30 cellular contexts compared by ENCODE assay signal in genomic region chr2:6941299-6942046, GRCh38. TPM values are rescaled to one million over a fixed set of nuclear protein-coding genes. Genes with fewer than 3 reads are reported as not detected.
DNase-seq lines count a peak whose midpoint lies in the region; ATAC-seq and TF ChIP-seq lines count a peak whose summit lies in the region.
"Had no signal": no experiment of that assay in that cellular context is flagged by ENCODE, and none has a peak within 500 bp of the region (broad histone marks: within the 10 kb centered on the region; RNA-seq: fewer than 3 reads in every experiment).

No MANE protein-coding gene starts in this region.

- intact Hi-C loops in CD4-positive, alpha-beta T cell (cut with DNase I, micrococcal nuclease), result no loop called here

- DNase-seq in CD4-positive, alpha-beta T cell, result no peak
- no peak for DNase-seq in WTC11 (ENCODE audit: low spot score)
- no peak for DNase-seq in endothelial cell (ENCODE audit: low spot score)
- peak; percentile 79 for DNase-seq in pons (ENCODE audit: low spot score)
- no peak for DNase-seq in cerebellum (ENCODE audit: low spot score)
- no peak for DNase-seq in NCI-H526 (lab: John Stamatoyannopoulos, UW)
- DNase-seq: ACHN; activated B cell treated with CpG ODN at 0.5 μM for 24 hours; activated CD4-positive, alpha-beta T cell treated with anti-CD3 and anti-CD28 coated beads, Interleukin-2, amount 50 U/mL, for 48 hours; activated naive CD8-positive, alpha-beta T cell treated with anti-CD3 and anti-CD28 coated beads for 36 hours; BE2C; DMS53; effector CD8-positive, alpha-beta T cell; esophagus squamous epithelium; foreskin melanocyte; H7; left colon; NCI-H1092; NCI-H187; NCI-H2171 treated with DMSO at 0.1 percent for 48 hours; NCI-H524 treated with DMSO at 0.1 percent for 48 hours; occipital lobe; PC-9; Right ventricle myocardium superior; stomach had no signal

- H3K36me3 Mint-ChIP-seq in CD4-positive, alpha-beta T cell (ENCODE audit: low read depth), result peaks cover 59% of the 10 kb centered on the region
- H3K36me3 Mint-ChIP-seq in WTC11, result peaks cover 20% of the 10 kb centered on the region
- peaks cover 29% of the 10 kb centered on the region for H3K36me3 Mint-ChIP-seq in endothelial cell (ENCODE audit: low read depth, unreplicated experiment)

- no peaks in the 10 kb centered on the region for H3K9me3 Mint-ChIP-seq in CD4-positive, alpha-beta T cell
- 0 out of 2 replicates have a peak, but pooled peaks cover 3% of the 10 kb centered on the region for H3K9me3 Mint-ChIP-seq in WTC11
- no peaks in the 10 kb centered on the region for H3K9me3 Mint-ChIP-seq in endothelial cell (ENCODE audit: unreplicated experiment)
- H3K9me3 Mint-ChIP-seq: activated B cell treated with CpG ODN at 0.5 μM for 24 hours; activated naive CD8-positive, alpha-beta T cell treated with anti-CD3 and anti-CD28 coated beads for 36 hours; memory B cell had no signal

- CTCF ChIA-PET in CD4-positive, alpha-beta T cell (lab: Charles Lee), result no interaction called here
- CTCF ChIA-PET in WTC11 (lab: Charles Lee), result no interaction called here

- no peaks in the 10 kb centered on the region for H3K27me3 ChIP-seq in CD4-positive, alpha-beta T cell (ENCODE audit: control insufficient read depth, insufficient read depth, low read length)
- H3K27me3 ChIP-seq: BE2C, esophagus squamous epithelium, hepatocyte, stomach, tibial nerve had no signal

- no peak overlapping the region for H3K4me3 Mint-ChIP-seq in CD4-positive, alpha-beta T cell
- no peak overlapping the region for H3K4me3 Mint-ChIP-seq in WTC11
- H3K4me3 Mint-ChIP-seq in endothelial cell (ENCODE audit: unreplicated experiment), result peak overlapping the region; percentile 7
- H3K4me3 Mint-ChIP-seq: activated B cell treated with CpG ODN at 0.5 μM for 24 hours; activated naive CD8-positive, alpha-beta T cell treated with anti-CD3 and anti-CD28 coated beads for 36 hours; memory B cell had no signal

- ATAC-seq in CD4-positive, alpha-beta T cell (ENCODE audit: poor library complexity), result no peak
- ATAC-seq in WTC11 (0 out of 2 replicates have a peak, but pooled peaks have one; percentile 14), HG03520 (IDR thresholded peaks at IDR 0.05; ENCODE audit: unreplicated experiment) (no peak)
- ATAC-seq: left colon had no signal

- peaks cover 80% of the 10 kb centered on the region for H3K4me1 Mint-ChIP-seq in CD4-positive, alpha-beta T cell (ENCODE audit: low read depth)
- H3K4me1 Mint-ChIP-seq in WTC11, result peaks cover 46% of the 10 kb centered on the region
- peaks cover 13% of the 10 kb centered on the region for H3K4me1 Mint-ChIP-seq in endothelial cell (ENCODE audit: unreplicated experiment)

- peak overlapping the region; percentile 32 for H3K27ac Mint-ChIP-seq in CD4-positive, alpha-beta T cell
- H3K27ac Mint-ChIP-seq in WTC11 (peak overlapping the region; percentile 53; the same call in 1 of the 2 replicates), endothelial cell (ENCODE audit: unreplicated experiment) (no peak overlapping the region)
- H3K27ac Mint-ChIP-seq: activated B cell treated with CpG ODN at 0.5 μM for 24 hours; activated naive CD8-positive, alpha-beta T cell treated with anti-CD3 and anti-CD28 coated beads for 36 hours; memory B cell had no signal

- H3K27ac ChIP-seq in CD4-positive, alpha-beta T cell (ENCODE audit: low read depth, low read length), result no peak overlapping the region
- H3K27ac ChIP-seq: esophagus squamous epithelium, hepatocyte, PC-9, skin epidermis, stomach, tibial nerve had no signal

- POLR2A ChIA-PET in CD4-positive, alpha-beta T cell (lab: Charles Lee), result no interaction called here
- POLR2A ChIA-PET in WTC11 (lab: Charles Lee), result no interaction called here

- no peaks in the 10 kb centered on the region for H3K9me3 ChIP-seq in CD4-positive, alpha-beta T cell (ENCODE audit: control insufficient read depth, low read length)
- H3K9me3 ChIP-seq: BE2C, esophagus squamous epithelium, stomach, tibial nerve had no signal

- no peaks in the 10 kb centered on the region for H3K27me3 Mint-ChIP-seq in CD4-positive, alpha-beta T cell
- no peaks in the 10 kb centered on the region for H3K27me3 Mint-ChIP-seq in WTC11 (ENCODE audit: low read depth)
- H3K27me3 Mint-ChIP-seq in endothelial cell (ENCODE audit: unreplicated experiment), result no peaks in the 10 kb centered on the region
- H3K27me3 Mint-ChIP-seq: activated naive CD8-positive, alpha-beta T cell treated with anti-CD3 and anti-CD28 coated beads for 36 hours had no signal

- TF ChIP-seq CTCF in CD4-positive, alpha-beta T cell (IDR thresholded peaks at IDR 0.05), result no peak
- TF ChIP-seq CTCF in WTC11 (IDR thresholded peaks at IDR 0.05), result no peak
- TF ChIP-seq CTCF in endothelial cell (IDR thresholded peaks at IDR 0.05; ENCODE audit: unreplicated experiment), result no peak

TF ChIP-seq in WTC11, 78 proteins besides CTCF, POLR2A, EP300 and RAD21:
- TF ChIP-seq FOXJ3 (CRISPR knock-in tag; IDR thresholded peaks at IDR 0.05; ENCODE audit: borderline replicate concordance), result no peak
- TF ChIP-seq EMX1 (CRISPR knock-in tag; IDR thresholded peaks at IDR 0.05), result no peak
- no peak for TF ChIP-seq SMAD4 (CRISPR knock-in tag; IDR thresholded peaks at IDR 0.05)
- TF ChIP-seq MYBL2 (CRISPR knock-in tag; IDR thresholded peaks at IDR 0.05), result no peak
- TF ChIP-seq, protein P1, sequence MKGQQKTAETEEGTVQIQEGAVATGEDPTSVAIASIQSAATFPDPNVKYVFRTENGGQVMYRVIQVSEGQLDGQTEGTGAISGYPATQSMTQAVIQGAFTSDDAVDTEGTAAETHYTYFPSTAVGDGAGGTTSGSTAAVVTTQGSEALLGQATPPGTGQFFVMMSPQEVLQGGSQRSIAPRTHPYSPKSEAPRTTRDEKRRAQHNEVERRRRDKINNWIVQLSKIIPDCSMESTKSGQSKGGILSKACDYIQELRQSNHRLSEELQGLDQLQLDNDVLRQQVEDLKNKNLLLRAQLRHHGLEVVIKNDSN (CRISPR knock-in tag; IDR thresholded peaks at IDR 0.05), result no peak
- no peak for TF ChIP-seq USF2 (CRISPR knock-in tag; IDR thresholded peaks at IDR 0.05)
- TF ChIP-seq SP1 (CRISPR knock-in tag; conservative IDR thresholded peaks at IDR 0.05), result no peak
- TF ChIP-seq NFATC4 (CRISPR knock-in tag; IDR thresholded peaks at IDR 0.05), result no peak
- no peak for TF ChIP-seq CREB1 (CRISPR knock-in tag; IDR thresholded peaks at IDR 0.05)
- TF ChIP-seq JAZF1 (CRISPR knock-in tag; IDR thresholded peaks at IDR 0.05), result no peak
- no peak for TF ChIP-seq ATF1 (CRISPR knock-in tag; IDR thresholded peaks at IDR 0.05)
- no peak for TF ChIP-seq CBFB (CRISPR knock-in tag; IDR thresholded peaks at IDR 0.05; ENCODE audit: low read depth)
- TF ChIP-seq FOXP1 (CRISPR knock-in tag; IDR thresholded peaks at IDR 0.05; ENCODE audit: borderline replicate concordance), result no peak
- no peak for TF ChIP-seq ESRRA (CRISPR knock-in tag; IDR thresholded peaks at IDR 0.05; ENCODE audit: borderline replicate concordance)
- no peak for TF ChIP-seq GABPB1 (CRISPR knock-in tag; IDR thresholded peaks at IDR 0.05)
- TF ChIP-seq, protein P2, sequence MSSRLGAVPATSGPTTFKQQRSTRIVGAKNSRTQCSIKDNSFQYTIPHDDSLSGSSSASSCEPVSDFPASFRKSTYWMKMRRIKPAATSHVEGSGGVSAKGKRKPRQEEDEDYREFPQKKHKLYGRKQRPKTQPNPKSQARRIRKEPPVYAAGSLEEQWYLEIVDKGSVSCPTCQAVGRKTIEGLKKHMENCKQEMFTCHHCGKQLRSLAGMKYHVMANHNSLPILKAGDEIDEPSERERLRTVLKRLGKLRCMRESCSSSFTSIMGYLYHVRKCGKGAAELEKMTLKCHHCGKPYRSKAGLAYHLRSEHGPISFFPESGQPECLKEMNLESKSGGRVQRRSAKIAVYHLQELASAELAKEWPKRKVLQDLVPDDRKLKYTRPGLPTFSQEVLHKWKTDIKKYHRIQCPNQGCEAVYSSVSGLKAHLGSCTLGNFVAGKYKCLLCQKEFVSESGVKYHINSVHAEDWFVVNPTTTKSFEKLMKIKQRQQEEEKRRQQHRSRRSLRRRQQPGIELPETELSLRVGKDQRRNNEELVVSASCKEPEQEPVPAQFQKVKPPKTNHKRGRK (CRISPR knock-in tag; IDR thresholded peaks at IDR 0.05; ENCODE audit: borderline replicate concordance), result no peak
- TF ChIP-seq, protein P3, sequence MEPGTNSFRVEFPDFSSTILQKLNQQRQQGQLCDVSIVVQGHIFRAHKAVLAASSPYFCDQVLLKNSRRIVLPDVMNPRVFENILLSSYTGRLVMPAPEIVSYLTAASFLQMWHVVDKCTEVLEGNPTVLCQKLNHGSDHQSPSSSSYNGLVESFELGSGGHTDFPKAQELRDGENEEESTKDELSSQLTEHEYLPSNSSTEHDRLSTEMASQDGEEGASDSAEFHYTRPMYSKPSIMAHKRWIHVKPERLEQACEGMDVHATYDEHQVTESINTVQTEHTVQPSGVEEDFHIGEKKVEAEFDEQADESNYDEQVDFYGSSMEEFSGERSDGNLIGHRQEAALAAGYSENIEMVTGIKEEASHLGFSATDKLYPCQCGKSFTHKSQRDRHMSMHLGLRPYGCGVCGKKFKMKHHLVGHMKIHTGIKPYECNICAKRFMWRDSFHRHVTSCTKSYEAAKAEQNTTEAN (CRISPR knock-in tag; IDR thresholded peaks at IDR 0.05), result no peak

RNA-seq across cellular contexts. Expression of gene RNF144A, which starts 24.3 kb away (rescaled TPM):
- total RNA-seq in CD4-positive, alpha-beta T cell, result 10 to 100 TPM; 39.0 to 40.1 TPM
- total RNA-seq in WTC11 (2021), result 12.5 to 13.6 TPM (median 12.8 TPM) in 3 replicates
- 81.3 TPM for total RNA-seq in endothelial cell (ENCODE audit: unreplicated experiment)
- 53.9 TPM for total RNA-seq in cerebellum
